Comparison of ENCODE assay signal across 8 cellular contexts in the genomic region with DNA sequence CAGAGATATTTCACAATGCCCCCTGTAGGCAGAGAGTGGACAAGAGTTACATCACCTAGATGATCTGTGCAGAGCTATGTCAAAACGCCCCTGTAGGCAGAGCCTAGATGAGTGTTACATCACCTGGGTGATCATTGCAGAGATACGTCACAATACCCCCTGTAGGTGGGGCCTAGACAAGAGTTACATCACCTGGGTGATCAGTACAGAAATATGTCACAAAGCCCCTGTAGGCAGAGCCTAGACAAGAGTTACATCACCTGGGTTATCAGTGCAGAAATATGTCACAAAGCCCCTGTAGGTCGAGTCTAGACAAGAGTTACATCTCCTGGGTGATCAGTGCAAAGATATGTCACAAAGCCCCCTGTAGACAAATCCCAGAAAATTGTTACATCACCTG.
DNase-seq lines count a peak whose midpoint lies in the region; ATAC-seq and TF ChIP-seq lines count a peak whose summit lies in the region.
"Not testable (repeated sequence)": the region's sequence is repeated elsewhere in the genome, so short reads cannot be mapped to it uniquely, and the experiment has no call there.

No MANE protein-coding gene starts in this region.

- not testable (repeated sequence) for H3K27ac ChIP-seq in CD4-positive, CD25-positive, alpha-beta regulatory T cell (ENCODE audit: insufficient read depth, low read length, poor library complexity, severe bottlenecking); Panc1 (ENCODE audit: low read length); gastroesophageal sphincter; right cardiac atrium (ENCODE audit: low read length); lung (ENCODE audit: low read depth in 1 of 2, low read length in 1 of 2); psoas muscle; upper lobe of left lung

- not testable (repeated sequence) for DNase-seq in CD4-positive, CD25-positive, alpha-beta regulatory T cell; Panc1 (ENCODE audit: low read depth, low spot score); right cardiac atrium; lung (ENCODE audit: low spot score); psoas muscle; upper lobe of left lung

- TF ChIP-seq POLR2A in gastroesophageal sphincter (IDR thresholded peaks at IDR 0.05); upper lobe of left lung (IDR thresholded peaks at IDR 0.05): not testable (repeated sequence)

- not testable (repeated sequence) for H3K36me3 ChIP-seq in CD4-positive, CD25-positive, alpha-beta regulatory T cell (ENCODE audit: control insufficient read depth, insufficient read depth, low read length); Panc1 (ENCODE audit: control insufficient read depth, insufficient read depth, low read length); gastroesophageal sphincter; lung (ENCODE audit: control insufficient read depth in 2 of 2, insufficient read depth in 2 of 2, low read length in 2 of 2); psoas muscle (ENCODE audit: insufficient read depth in 1 of 2, low read depth in 1 of 2); upper lobe of left lung

- intact Hi-C loops in Panc1 (cut with micrococcal nuclease; ENCODE audit: unreplicated experiment); right cardiac atrium (cut with DNase I); psoas muscle (cut with DNase I): not testable (repeated sequence)

- H3K9me3 ChIP-seq in CD4-positive, CD25-positive, alpha-beta regulatory T cell (ENCODE audit: control insufficient read depth in 2 of 2, low read length in 2 of 2); Panc1 (ENCODE audit: control insufficient read depth, insufficient read depth, low read depth, low read length); gastroesophageal sphincter; right cardiac atrium (ENCODE audit: control insufficient read depth, low read length); lung (ENCODE audit: control insufficient read depth in 2 of 2, insufficient read depth in 1 of 2, low read length in 1 of 2); psoas muscle; upper lobe of left lung: not testable (repeated sequence)

- not testable (repeated sequence) for BruUV-seq in Panc1 (replicated peaks; lab: Mats Ljungman, UMichigan)

- in situ Hi-C loops in Panc1 (cut with HindIII; ENCODE audit: low pct_unique_long_range_greater_than_20kb, low sequenced_read_pairs), result not testable (repeated sequence)

- POLR2A ChIA-PET in Panc1 (lab: Charles Lee), result not testable (repeated sequence)

- H3K9me3 Mint-ChIP-seq in CD4-positive, CD25-positive, alpha-beta regulatory T cell; activated T-helper 17 cell treated with anti-CD3 and anti-CD28 coated beads, Interleukin-2, amount 50 U/mL, for 72 hours: not testable (repeated sequence)

- H3K27ac Mint-ChIP-seq in CD4-positive, CD25-positive, alpha-beta regulatory T cell; activated T-helper 17 cell treated with anti-CD3 and anti-CD28 coated beads, Interleukin-2, amount 50 U/mL, for 72 hours: not testable (repeated sequence)

- peak; percentile 16 to 20 for ATAC-seq in CD4-positive, CD25-positive, alpha-beta regulatory T cell (ENCODE audit: low read depth in 2 of 2)
- ATAC-seq in Panc1 (peak; percentile 37; the same call in 1 of the 2 replicates), gastroesophageal sphincter (peak; percentile 53), right cardiac atrium (peak; percentile 29 to 47), lung (ENCODE audit: insufficient read depth, low FRiP score) (peak; percentile 12), psoas muscle (peak in 3 of 4 donors; percentile 31 to 66 (median 60)), upper lobe of left lung (ENCODE audit: low FRiP score in 2 of 2) (peak; percentile 65 to 84)
- peak; percentile 40 for ATAC-seq in activated T-helper 17 cell treated with anti-CD3 and anti-CD28 coated beads, Interleukin-2, amount 50 U/mL, for 72 hours (replicated peaks)

- WGBS in gastroesophageal sphincter (ENCODE audit: low coverage in 1 of 2), 2 donors, result no CpG with 5 or more reads among the region's 3 CpGs
- no CpG with 5 or more reads among the region's 3 CpGs for WGBS in right cardiac atrium
- no CpG with 5 or more reads among the region's 3 CpGs for WGBS in lung, 2 donors
- no CpG with 5 or more reads among the region's 3 CpGs for WGBS in psoas muscle, 3 donors
- WGBS in upper lobe of left lung, 2 donors, result no CpG with 5 or more reads among the region's 3 CpGs

- H3K4me3 ChIP-seq in CD4-positive, CD25-positive, alpha-beta regulatory T cell (ENCODE audit: low read depth, low read length); Panc1 (ENCODE audit: low read depth in 2 of 2, low read length in 2 of 2); gastroesophageal sphincter; right cardiac atrium (ENCODE audit: low read length); lung; psoas muscle; upper lobe of left lung: not testable (repeated sequence)

- H3K36me3 Mint-ChIP-seq in CD4-positive, CD25-positive, alpha-beta regulatory T cell; activated T-helper 17 cell treated with anti-CD3 and anti-CD28 coated beads, Interleukin-2, amount 50 U/mL, for 72 hours (ENCODE audit: low read depth): not testable (repeated sequence)

- not testable (repeated sequence) for H3K4me1 ChIP-seq in CD4-positive, CD25-positive, alpha-beta regulatory T cell (ENCODE audit: control insufficient read depth, insufficient read depth, low read length, poor library complexity, severe bottlenecking); Panc1 (ENCODE audit: control insufficient read depth, insufficient read depth, low read length); gastroesophageal sphincter; right cardiac atrium (ENCODE audit: control insufficient read depth, insufficient read depth, low read length); lung (ENCODE audit: control insufficient read depth in 2 of 2, insufficient read depth in 2 of 2, low read length in 2 of 2); psoas muscle; upper lobe of left lung

- not testable (repeated sequence) for H3K27me3 ChIP-seq in CD4-positive, CD25-positive, alpha-beta regulatory T cell (ENCODE audit: control insufficient read depth, insufficient read depth, low read length); Panc1 (ENCODE audit: control insufficient read depth, insufficient read depth, low read length); gastroesophageal sphincter; right cardiac atrium (ENCODE audit: control insufficient read depth, insufficient read depth); lung (ENCODE audit: control insufficient read depth, insufficient read depth); psoas muscle (ENCODE audit: insufficient read depth in 3 of 3, low read length in 2 of 3); upper lobe of left lung

- CTCF ChIA-PET in Panc1 (lab: Charles Lee), result not testable (repeated sequence)

- not testable (repeated sequence) for TF ChIP-seq CTCF in Panc1 (IDR thresholded peaks at IDR 0.05); gastroesophageal sphincter (IDR thresholded peaks at IDR 0.05); lung (IDR thresholded peaks at IDR 0.05; ENCODE audit: control extremely low read depth, extremely low read depth); psoas muscle (IDR thresholded peaks at IDR 0.05); upper lobe of left lung (IDR thresholded peaks at IDR 0.05)

- not testable (repeated sequence) for H3K4me1 Mint-ChIP-seq in CD4-positive, CD25-positive, alpha-beta regulatory T cell; activated T-helper 17 cell treated with anti-CD3 and anti-CD28 coated beads, Interleukin-2, amount 50 U/mL, for 72 hours

- not testable (repeated sequence) for H3K27me3 Mint-ChIP-seq in CD4-positive, CD25-positive, alpha-beta regulatory T cell; activated T-helper 17 cell treated with anti-CD3 and anti-CD28 coated beads, Interleukin-2, amount 50 U/mL, for 72 hours

- not testable (repeated sequence) for TF ChIP-seq EP300 in gastroesophageal sphincter (IDR thresholded peaks at IDR 0.05); upper lobe of left lung (IDR thresholded peaks at IDR 0.05)

- H3K4me3 Mint-ChIP-seq in CD4-positive, CD25-positive, alpha-beta regulatory T cell; activated T-helper 17 cell treated with anti-CD3 and anti-CD28 coated beads, Interleukin-2, amount 50 U/mL, for 72 hours: not testable (repeated sequence)

Comparison
In these comparisons a context has a peak if more than half of its experiments do, and no peak if none do; other contexts are left out.
1. ATAC-seq: peak in every context shown above with its lines; median percentile 74 in upper lobe of left lung; 60 in psoas muscle; 53 in gastroesophageal sphincter; 40 in activated T-helper 17 cell treated with anti-CD3 and anti-CD28 coated beads, Interleukin-2, amount 50 U/mL, for 72 hours; 38 in right cardiac atrium; 37 in Panc1; 18 in CD4-positive, CD25-positive, alpha-beta regulatory T cell; 12 in lung.